In genomic region chr1:233815865-233816264, GRCh38 we compare ENCODE assay signal across 26 cellular contexts.
A peak's percentile ranks its signal among the peaks of the same experiment; 100 is the strongest.
DNase-seq lines count a peak whose midpoint lies in the region; ATAC-seq, FAIRE-seq and TF ChIP-seq lines count a peak whose summit lies in the region.
"Had no signal": no experiment of that assay in that cellular context is flagged by ENCODE, and none has a peak within 500 bp of the region (broad histone marks: within the 10 kb centered on the region; RNA-seq: fewer than 3 reads in every experiment).

No MANE protein-coding gene starts in this region.

- WGBS in SK-N-SH (ENCODE audit: low lambda C conversion rate), result 28% methylated on average over 3 of the region's 3 CpGs
- 90% methylated on average over 3 of the region's 3 CpGs; no CpG with 5 or more reads in 1 of the 2 experiments for WGBS in H1 (ENCODE audit: extremely low coverage in 1 of 2, insufficient coverage in 1 of 2, insufficient read length in 1 of 2, insufficient replicate concordance in 2 of 2, low coverage in 1 of 2, low lambda C conversion rate in 2 of 2, missing lambda C conversion rate in 1 of 2), 2 experiments

- H3K23me2 ChIP-seq in H1 (ENCODE audit: low read depth, low read length), result no peaks in the 10 kb centered on the region; the same call in 1 of the 2 replicates

- TF ChIP-seq CTCF in SK-N-SH (IDR thresholded peaks at IDR 0.05) (no peak), H1 (IDR thresholded peaks at IDR 0.05; ENCODE audit: control extremely low read depth in 1 of 3, insufficient read depth in 1 of 3, low read depth in 1 of 3, low read length in 3 of 3) (no peak), D721Med (IDR thresholded peaks at IDR 0.05; ENCODE audit: insufficient read depth, missing control alignments) (no peak)

- H3K4me3 ChIP-seq in SK-N-SH (ENCODE audit: low read depth in 2 of 2, low read length in 1 of 2) (no peak overlapping the region), H1 (ENCODE audit: extremely low read depth in 1 of 4, insufficient read depth in 2 of 4, low read depth in 3 of 4, low read length in 4 of 4) (no peak overlapping the region)
- H3K4me3 ChIP-seq: MG63, SK-N-MC had no signal

- no peaks in the 10 kb centered on the region for H3K9me3 ChIP-seq in SK-N-SH
- H3K9me3 ChIP-seq in H1 (ENCODE audit: insufficient read depth in 2 of 2, low read depth in 1 of 2, low read length in 1 of 2), result no peaks in the 10 kb centered on the region

- H2BK120ac ChIP-seq in H1 (replicated peaks; ENCODE audit: low read depth, low read length), result no peak overlapping the region

- POLR2A ChIA-PET in SK-N-SH (lab: Yijun Ruan, JAX) (no interaction called here), H1 (lab: Charles Lee; ENCODE audit: partially characterized antibody) (no interaction called here)

- H3K27ac ChIP-seq in SK-N-SH (ENCODE audit: low read depth in 2 of 2, low read length in 1 of 2), result peak overlapping the region in 1 of 2 experiments; percentile 78; a peak in 2 of 4 replicates
- H3K27ac ChIP-seq in H1 (ENCODE audit: low read depth, low read length), result no peak overlapping the region
- H3K27ac ChIP-seq: 22Rv1, C4-2B, SK-N-MC had no signal

- H4K91ac ChIP-seq in H1 (replicated peaks; ENCODE audit: insufficient read length, low read length), result no peak overlapping the region

- no peak overlapping the region for H2BK20ac ChIP-seq in H1 (ENCODE audit: low read length)

- no peak overlapping the region for H4K5ac ChIP-seq in H1 (ENCODE audit: insufficient read length, low read depth, low read length)

- no peaks in the 10 kb centered on the region for H3K79me1 ChIP-seq in H1 (ENCODE audit: low read depth, low read length)

- H3K4me1 ChIP-seq in SK-N-SH (ENCODE audit: control insufficient read depth in 1 of 2, insufficient read depth in 2 of 2, low read depth in 1 of 2, low read length in 1 of 2) (peaks cover 0 to 7% of the 10 kb centered on the region in 2 experiments; a peak in 1 of 4 replicates), H1 (replicated peaks in 1 of 4; ENCODE audit: control insufficient read depth in 3 of 4, insufficient read depth in 4 of 4, low read length in 3 of 4) (no peaks in the 10 kb centered on the region)

- no peak overlapping the region for H3K14ac ChIP-seq in H1 (ENCODE audit: insufficient read length)

- no peak overlapping the region for H2BK5ac ChIP-seq in H1 (ENCODE audit: low read depth, low read length)

- no peak overlapping the region for H3K23ac ChIP-seq in H1 (ENCODE audit: insufficient read length)

- H4K20me1 ChIP-seq in SK-N-SH (ENCODE audit: insufficient read depth) (no peaks in the 10 kb centered on the region), H1 (replicated peaks in 1 of 2; ENCODE audit: control insufficient read depth in 1 of 2, insufficient read depth in 2 of 2, low read length in 2 of 2) (no peaks in the 10 kb centered on the region)

- H2AK5ac ChIP-seq in H1 (ENCODE audit: low read depth, low read length), result no peak overlapping the region

- no peaks in the 10 kb centered on the region for H3F3A ChIP-seq in SK-N-SH (replicated peaks; ENCODE audit: insufficient read depth)

- H3K79me2 ChIP-seq in SK-N-SH (ENCODE audit: insufficient read depth), result no peaks in the 10 kb centered on the region
- no peaks in the 10 kb centered on the region for H3K79me2 ChIP-seq in H1 (ENCODE audit: control insufficient read depth in 1 of 2, insufficient read depth in 2 of 2, low read length in 2 of 2)

- DNase-seq in SK-N-SH, result peak; percentile 15
- no peak for DNase-seq in H1 (ENCODE audit: low read depth in 1 of 2, low spot score in 2 of 2)
- DNase-seq in kidney tubule cell (ENCODE audit: low spot score), result peak; percentile 29
- DNase-seq in stimulated activated CD4-positive, alpha-beta T cell treated with anti-CD3 and anti-CD28 coated beads, Interleukin-4, amount 100 ng/mL, for 1 hour, result no peak
- DNase-seq in D721Med (ENCODE audit: insufficient read length, low spot score), result no peak
- DNase-seq: CD8-positive, alpha-beta T cell; DMS153; DND-41; KBM-7; MG63; NCI-H1105 treated with DMSO at 0.1 percent for 48 hours; NCI-H146; NCI-H1930; NCI-H2107; NCI-H446 treated with DMSO at 0.1 percent for 48 hours; NCI-H526; NCI-H82; NK-92 treated with Interleukin-12 subunit alpha and Interleukin-12 subunit beta, amount 100 ng/mL, for 24 hours; SIG-M5 had no signal

- no peak overlapping the region for H3K56ac ChIP-seq in H1 (replicated peaks; ENCODE audit: insufficient read length, low read depth, low read length)

- H3K4ac ChIP-seq in H1 (replicated peaks; ENCODE audit: insufficient read length, low read depth, low read length), result no peak overlapping the region

- H4K8ac ChIP-seq in H1 (ENCODE audit: extremely low read depth, insufficient read depth, low read length), result no peak overlapping the region

- FAIRE-seq in H1 (lab: Jason Lieb, UNC) (no peak), D721Med (lab: Jason Lieb, UNC) (no peak)
- FAIRE-seq: GM19239 had no signal

- TF ChIP-seq RAD21 in SK-N-SH (IDR thresholded peaks at IDR 0.05; ENCODE audit: low read length), result no peak
- TF ChIP-seq RAD21 in H1 (IDR thresholded peaks at IDR 0.05 in 1 of 2, conservative IDR thresholded peaks at IDR 0.05 in 1 of 2; ENCODE audit: low read depth in 2 of 2, low read length in 2 of 2), result no peak

- CTCF ChIA-PET in SK-N-SH (lab: Yijun Ruan, JAX) (interaction anchor here (1.0 to 1.5 kb wide), 3 partner anchors 25 to 375 kb away, joined by 3 to 5 read pairs (median 3); no protein-coding TSS in a partner anchor), H1 (lab: Charles Lee; ENCODE audit: partially characterized antibody) (interaction anchor here (1.1 to 1.3 kb wide), 2 partner anchors 9 to 101 kb away, joined by 3 to 4 read pairs; no protein-coding TSS in a partner anchor)

- no peak overlapping the region for H2BK15ac ChIP-seq in H1 (ENCODE audit: low read length)

- TF ChIP-seq EP300 in SK-N-SH (IDR thresholded peaks at IDR 0.05; ENCODE audit: borderline replicate concordance in 1 of 2, low read depth in 1 of 2, low read length in 1 of 2) (no peak), H1 (IDR thresholded peaks at IDR 0.05; ENCODE audit: borderline replicate concordance in 1 of 2, low read depth in 2 of 2, low read length in 2 of 2) (no peak)

- no peak for ATAC-seq in SK-N-SH treated with all-trans-retinoic acid at 6 μM for 48 hours
- ATAC-seq in HG02970 (IDR thresholded peaks at IDR 0.05; ENCODE audit: low FRiP score, unreplicated experiment), result no peak
- ATAC-seq: CD8-positive, alpha-beta T cell; Panc1 had no signal

- no peak overlapping the region for H3K4me2 ChIP-seq in SK-N-SH
- H3K4me2 ChIP-seq in H1 (ENCODE audit: insufficient read depth in 1 of 2, low read depth in 2 of 2, low read length in 2 of 2), result no peak overlapping the region

- H2AFZ ChIP-seq in SK-N-SH (ENCODE audit: low read depth), result no peak overlapping the region
- peak overlapping the region; percentile 16; the same call in 1 of the 2 replicates for H2AFZ ChIP-seq in H1 (ENCODE audit: low read length)

- H3K36me3 ChIP-seq in SK-N-SH (replicated peaks in 1 of 2; ENCODE audit: control insufficient read depth in 1 of 2, insufficient read depth in 2 of 2, low read length in 1 of 2) (no peaks in the 10 kb centered on the region), H1 (ENCODE audit: control insufficient read depth in 2 of 4, insufficient read depth in 4 of 4, low read length in 3 of 4) (no peaks in the 10 kb centered on the region)
- H3K36me3 ChIP-seq: MG63 had no signal

- no peaks in the 10 kb centered on the region for H3K9me2 ChIP-seq in SK-N-SH

- no peak for TF ChIP-seq POLR2A in H1 (IDR thresholded peaks at IDR 0.05; ENCODE audit: control extremely low read depth in 1 of 2, low read depth in 2 of 2, low read length in 2 of 2)

- 0 out of 2 replicates have a peak overlapping the region, but pooled peaks have one; percentile 23 for H2BK12ac ChIP-seq in H1 (ENCODE audit: low read depth, low read length)

- H3K18ac ChIP-seq in H1 (ENCODE audit: extremely low read depth, low read length), result no peak overlapping the region

- H3K27me3 ChIP-seq in SK-N-SH (ENCODE audit: insufficient read depth) (no peaks in the 10 kb centered on the region), H1 (replicated peaks in 1 of 4; ENCODE audit: control insufficient read depth in 3 of 4, extremely low read depth in 1 of 4, insufficient read depth in 3 of 4, low read length in 3 of 4) (no peaks in the 10 kb centered on the region)

- H3K9ac ChIP-seq in SK-N-SH (no peak overlapping the region), H1 (replicated peaks in 1 of 4; ENCODE audit: extremely low read depth in 1 of 4, low read depth in 3 of 4, low read length in 3 of 4) (no peak overlapping the region)

TF ChIP-seq in SK-N-SH, 30 proteins besides CTCF, POLR2A, EP300 and RAD21:
- no peak for TF ChIP-seq GATA2 (CRISPR knock-in tag; IDR thresholded peaks at IDR 0.05)
- TF ChIP-seq RCOR1 (IDR thresholded peaks at IDR 0.05; ENCODE audit: low read length), result peak; percentile 47; the same call in 1 of the 2 replicates

TF ChIP-seq in SK-N-SH treated with all-trans-retinoic acid at 6 μM for 48 hours, 23 proteins besides CTCF, POLR2A, EP300 and RAD21 (continues in another document):
- TF ChIP-seq RARB (CRISPR knock-in tag; IDR thresholded peaks at IDR 0.05) (no peak), ZC3H10 (CRISPR knock-in tag; IDR thresholded peaks at IDR 0.05) (no peak), ZNF565 (CRISPR knock-in tag; conservative IDR thresholded peaks at IDR 0.05; ENCODE audit: low read depth) (no peak), BACH2 (CRISPR knock-in tag; IDR thresholded peaks at IDR 0.05; ENCODE audit: borderline replicate concordance) (no peak), OSR1 (CRISPR knock-in tag; IDR thresholded peaks at IDR 0.05) (no peak), SNAI2 (CRISPR knock-in tag; IDR thresholded peaks at IDR 0.05) (no peak)

TF ChIP-seq in H1, 55 proteins besides CTCF, POLR2A, EP300 and RAD21 (continues in another document):
- TF ChIP-seq BACH1 (IDR thresholded peaks at IDR 0.05; ENCODE audit: low read length) (no peak), USF2 (IDR thresholded peaks at IDR 0.05; ENCODE audit: low read length) (no peak), ATF3 (IDR thresholded peaks at IDR 0.05; ENCODE audit: insufficient read depth, low read depth, low read length) (no peak), JUND (IDR thresholded peaks at IDR 0.05; ENCODE audit: low read length) (no peak), SP1 (IDR thresholded peaks at IDR 0.05; ENCODE audit: low read depth, low read length) (no peak), SAP30 (IDR thresholded peaks at IDR 0.05; ENCODE audit: insufficient read depth, insufficient replicate concordance, low read length) (no peak), ASH2L (IDR thresholded peaks at IDR 0.05; ENCODE audit: low read length) (no peak), EGR1 (IDR thresholded peaks at IDR 0.05; ENCODE audit: borderline replicate concordance, low read depth, low read length) (no peak)

Comparison
In these comparisons a context has a peak if more than half of its experiments do, and no peak if none do; other contexts are left out.
1. DNase-seq: peak in SK-N-SH (single experiment) and kidney tubule cell (single experiment); none in H1 (0 of 2), stimulated activated CD4-positive, alpha-beta T cell treated with anti-CD3 and anti-CD28 coated beads, Interleukin-4, amount 100 ng/mL, for 1 hour (single experiment) and D721Med (single experiment).